ENCODE assay signal across 20 cellular contexts in genomic region chr2:38030590-38031326, GRCh38.
"Had no signal": no experiment of that assay in that cellular context is flagged by ENCODE, and none has a peak within 500 bp of the region (broad histone marks: within the 10 kb centered on the region; RNA-seq: fewer than 3 reads in every experiment).

No MANE protein-coding gene starts in this region.

- DNase-seq: activated B cell treated with CpG ODN at 0.5 μM for 24 hours; activated CD4-positive, alpha-beta T cell treated with anti-CD3 and anti-CD28 coated beads, Interleukin-2, amount 10 ng/mL, durations not matched to agents 24 days and 14 days; activated naive CD4-positive, alpha-beta T cell treated with Interleukin-2 at 50 U/mL for 16 hours; activated naive CD8-positive, alpha-beta T cell treated with anti-CD3 and anti-CD28 coated beads, Interleukin-2, amount 50 U/mL, for 24 hours; dorsolateral prefrontal cortex; immature natural killer cell; left cardiac atrium; mammary epithelial cell; mucosa of descending colon; natural killer cell; occipital lobe; psoas muscle; right lobe of liver; stimulated activated CD4-positive, alpha-beta T cell treated with anti-CD3 and anti-CD28 coated beads, Interleukin-12 subunit alpha, Interleukin-12 subunit beta, amount 100 ng/mL, for 4 hours; stimulated activated CD4-positive, alpha-beta T cell treated with anti-CD3 and anti-CD28 coated beads, Interleukin-2, amount 100 ng/mL, for 48 hours; stimulated activated naive CD8-positive, alpha-beta T cell treated with anti-CD3 and anti-CD28 coated beads, Interleukin-15, amount 100 ng/mL, for 72 hours; T-helper 17 cell had no signal

- H3K4me1 Mint-ChIP-seq: activated B cell treated with CpG ODN at 0.5 μM for 24 hours; activated naive CD8-positive, alpha-beta T cell treated with anti-CD3 and anti-CD28 coated beads, Interleukin-2, amount 50 U/mL, for 24 hours; immature natural killer cell; natural killer cell; stimulated activated naive CD8-positive, alpha-beta T cell treated with anti-CD3 and anti-CD28 coated beads, Interleukin-15, amount 100 ng/mL, for 72 hours; T-helper 17 cell had no signal

- H3K36me3 ChIP-seq: right lobe of liver, vagina had no signal

- H3K36me3 Mint-ChIP-seq: natural killer cell had no signal

- H3K4me1 ChIP-seq: body of pancreas, psoas muscle, right lobe of liver, vagina had no signal

- H3K9me3 Mint-ChIP-seq: activated B cell treated with CpG ODN at 0.5 μM for 24 hours; activated CD4-positive, alpha-beta T cell treated with anti-CD3 and anti-CD28 coated beads, Interleukin-2, amount 10 ng/mL, durations not matched to agents 24 days and 14 days; activated naive CD8-positive, alpha-beta T cell treated with anti-CD3 and anti-CD28 coated beads, Interleukin-2, amount 50 U/mL, for 24 hours; activated T-helper 1 cell treated with anti-CD3 and anti-CD28 coated beads, Interleukin-12 subunit alpha, Interleukin-12 subunit beta, Interleukin-2, Interleukin-4 antibody, amounts not matched to agents 30 ng/mL and 10 ng/mL and 1 ng/mL, durations not matched to agents 14 hours and 24 hours and 36 hours; immature natural killer cell; natural killer cell; stimulated activated naive CD8-positive, alpha-beta T cell treated with anti-CD3 and anti-CD28 coated beads, Interleukin-15, amount 100 ng/mL, for 72 hours had no signal

- H3K27me3 ChIP-seq: body of pancreas, right lobe of liver, vagina had no signal

- H3K4me3 ChIP-seq: body of pancreas, dorsolateral prefrontal cortex, mucosa of descending colon, psoas muscle, right lobe of liver, vagina had no signal

- H3K27ac ChIP-seq: body of pancreas, dorsolateral prefrontal cortex, psoas muscle, right lobe of liver, vagina had no signal

- H3K9me3 ChIP-seq: body of pancreas, mucosa of descending colon, psoas muscle, right lobe of liver, vagina had no signal

- ATAC-seq: activated naive CD8-positive, alpha-beta T cell treated with anti-CD3 and anti-CD28 coated beads, Interleukin-2, amount 50 U/mL, for 24 hours; body of pancreas; left cardiac atrium; mucosa of descending colon; natural killer cell; psoas muscle; right lobe of liver; stimulated activated naive CD8-positive, alpha-beta T cell treated with anti-CD3 and anti-CD28 coated beads, Interleukin-15, amount 100 ng/mL, for 72 hours; T-helper 17 cell had no signal

- H3K4me3 Mint-ChIP-seq: activated B cell treated with CpG ODN at 0.5 μM for 24 hours; activated CD4-positive, alpha-beta T cell treated with anti-CD3 and anti-CD28 coated beads, Interleukin-2, amount 10 ng/mL, durations not matched to agents 24 days and 14 days; activated naive CD8-positive, alpha-beta T cell treated with anti-CD3 and anti-CD28 coated beads, Interleukin-2, amount 50 U/mL, for 24 hours; activated T-helper 1 cell treated with anti-CD3 and anti-CD28 coated beads, Interleukin-12 subunit alpha, Interleukin-12 subunit beta, Interleukin-2, Interleukin-4 antibody, amounts not matched to agents 30 ng/mL and 10 ng/mL and 1 ng/mL, durations not matched to agents 14 hours and 24 hours and 36 hours; immature natural killer cell; natural killer cell; stimulated activated naive CD8-positive, alpha-beta T cell treated with anti-CD3 and anti-CD28 coated beads, Interleukin-15, amount 100 ng/mL, for 72 hours; T-helper 17 cell had no signal

- H3K27ac Mint-ChIP-seq: activated B cell treated with CpG ODN at 0.5 μM for 24 hours; activated CD4-positive, alpha-beta T cell treated with anti-CD3 and anti-CD28 coated beads, Interleukin-2, amount 10 ng/mL, durations not matched to agents 24 days and 14 days; activated naive CD8-positive, alpha-beta T cell treated with anti-CD3 and anti-CD28 coated beads, Interleukin-2, amount 50 U/mL, for 24 hours; activated T-helper 1 cell treated with anti-CD3 and anti-CD28 coated beads, Interleukin-12 subunit alpha, Interleukin-12 subunit beta, Interleukin-2, Interleukin-4 antibody, amounts not matched to agents 30 ng/mL and 10 ng/mL and 1 ng/mL, durations not matched to agents 14 hours and 24 hours and 36 hours; immature natural killer cell; natural killer cell; stimulated activated naive CD8-positive, alpha-beta T cell treated with anti-CD3 and anti-CD28 coated beads, Interleukin-15, amount 100 ng/mL, for 72 hours; T-helper 17 cell had no signal
